In genomic region chr16:88811850-88812736, GRCh38 we compare ENCODE assay signal across 8 cellular contexts. TPM values are rescaled to one million over a fixed set of nuclear protein-coding genes. Genes with fewer than 3 reads are reported as not detected.
DNase-seq lines count a peak whose midpoint lies in the region; ATAC-seq and TF ChIP-seq lines count a peak whose summit lies in the region.

A gene with protein sequence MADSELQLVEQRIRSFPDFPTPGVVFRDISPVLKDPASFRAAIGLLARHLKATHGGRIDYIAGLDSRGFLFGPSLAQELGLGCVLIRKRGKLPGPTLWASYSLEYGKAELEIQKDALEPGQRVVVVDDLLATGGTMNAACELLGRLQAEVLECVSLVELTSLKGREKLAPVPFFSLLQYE (minus strand): TSS chr16:88811928. CDS start chr16:88811899, 29 bp downstream.

- POLR2A ChIA-PET in GM10248 (lab: Yijun Ruan, JAX) = interaction anchor here (0.5 to 1.3 kb wide), 3 partner anchors 43 to 380 kb away, joined by 3 to 5 read pairs (median 3); no protein-coding TSS in a partner anchor

- DNase-seq in GM10248 (ENCODE audit: extremely low spot score) (peak; percentile 98), NCI-H1048 (lab: John Stamatoyannopoulos, UW) (peak; percentile 43), glomerular endothelial cell (ENCODE audit: extremely low read depth, low read depth, low spot score) (peak; percentile 14), omental fat pad (ENCODE audit: low spot score) (peak; percentile 66)

- peak within 1 kb of the TSS; percentile 73 for H3K27ac ChIP-seq in temporal lobe (ENCODE audit: low read depth, low read length)

- no peaks in the 10 kb centered on the region for H3K9me3 Mint-ChIP-seq in activated naive CD4-positive, alpha-beta T cell treated with anti-CD3 and anti-CD28 coated beads, Interleukin-2, amount 50 U/mL, for 24 hours

- no peaks in the 10 kb centered on the region for H3K36me3 Mint-ChIP-seq in activated naive CD4-positive, alpha-beta T cell treated with anti-CD3 and anti-CD28 coated beads, Interleukin-2, amount 50 U/mL, for 24 hours

- CTCF ChIA-PET in GM10248 (lab: Yijun Ruan, JAX) = interaction anchor here (0.9 to 6.7 kb wide), 8 partner anchors 9 to 355 kb away, joined by 3 to 37 read pairs (median 10); partner anchors contain the start of genes GALNS and TRAPPC2L

- H3K4me3 Mint-ChIP-seq in activated naive CD4-positive, alpha-beta T cell treated with anti-CD3 and anti-CD28 coated beads, Interleukin-2, amount 50 U/mL, for 24 hours = peak within 1 kb of the TSS; percentile 96

- TF ChIP-seq CTCF in GM10248 (IDR thresholded peaks at IDR 0.05; ENCODE audit: control extremely low read depth, extremely low read depth, low read depth, missing control alignments) (peak; percentile 57), omental fat pad (IDR thresholded peaks at IDR 0.05) (no peak)

- peaks cover 16% of the 10 kb centered on the region for H3K4me1 Mint-ChIP-seq in activated naive CD4-positive, alpha-beta T cell treated with anti-CD3 and anti-CD28 coated beads, Interleukin-2, amount 50 U/mL, for 24 hours

- peak; percentile 64 for ATAC-seq in HG02588 (IDR thresholded peaks at IDR 0.05; ENCODE audit: unreplicated experiment)
- peak; percentile 78 for ATAC-seq in SK-N-SH treated with all-trans-retinoic acid at 6 μM for 48 hours
- ATAC-seq in omental fat pad (ENCODE audit: low FRiP score) = peak; percentile 89

- peak within 1 kb of the TSS; percentile 97 for H3K27ac Mint-ChIP-seq in activated naive CD4-positive, alpha-beta T cell treated with anti-CD3 and anti-CD28 coated beads, Interleukin-2, amount 50 U/mL, for 24 hours

- H3K27me3 Mint-ChIP-seq in activated naive CD4-positive, alpha-beta T cell treated with anti-CD3 and anti-CD28 coated beads, Interleukin-2, amount 50 U/mL, for 24 hours = no peaks in the 10 kb centered on the region

TF ChIP-seq in SK-N-SH treated with all-trans-retinoic acid at 6 μM for 48 hours, 23 proteins besides CTCF, POLR2A, EP300 and RAD21:
- TF ChIP-seq PPARA (CRISPR knock-in tag; IDR thresholded peaks at IDR 0.05; ENCODE audit: borderline replicate concordance) = no peak
- TF ChIP-seq, protein P1, sequence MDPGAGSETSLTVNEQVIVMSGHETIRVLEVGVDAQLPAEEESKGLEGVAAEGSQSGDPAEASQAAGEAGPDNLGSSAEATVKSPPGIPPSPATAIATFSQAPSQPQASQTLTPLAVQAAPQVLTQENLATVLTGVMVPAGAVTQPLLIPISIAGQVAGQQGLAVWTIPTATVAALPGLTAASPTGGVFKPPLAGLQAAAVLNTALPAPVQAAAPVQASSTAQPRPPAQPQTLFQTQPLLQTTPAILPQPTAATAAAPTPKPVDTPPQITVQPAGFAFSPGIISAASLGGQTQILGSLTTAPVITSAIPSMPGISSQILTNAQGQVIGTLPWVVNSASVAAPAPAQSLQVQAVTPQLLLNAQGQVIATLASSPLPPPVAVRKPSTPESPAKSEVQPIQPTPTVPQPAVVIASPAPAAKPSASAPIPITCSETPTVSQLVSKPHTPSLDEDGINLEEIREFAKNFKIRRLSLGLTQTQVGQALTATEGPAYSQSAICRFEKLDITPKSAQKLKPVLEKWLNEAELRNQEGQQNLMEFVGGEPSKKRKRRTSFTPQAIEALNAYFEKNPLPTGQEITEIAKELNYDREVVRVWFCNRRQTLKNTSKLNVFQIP (CRISPR knock-in tag; IDR thresholded peaks at IDR 0.05; ENCODE audit: borderline replicate concordance, low read depth) = no peak
TF ChIP-seq in SK-N-SH treated with all-trans-retinoic acid at 6 μM for 48 hours: peak in this region for 0.

RNA-seq across cellular contexts. Expression of the gene that starts here (rescaled TPM):
- total RNA-seq in glomerular endothelial cell (189 and 288 TPM in 2 replicates), omental fat pad (100 to 1,000 TPM in 3 of 4 donors, 10 to 100 TPM in 1; 94.4 to 127 (median 115) TPM), temporal lobe (12.3 TPM)

Comparison
In these comparisons a context has a peak if more than half of its experiments do, and no peak if none do; other contexts are left out.
1. Peak in every context shown above with its lines: DNase-seq, ATAC-seq and H3K27ac ChIP-seq.
2. DNase-seq: peak in every context shown above with its lines; median percentile 98 in GM10248; 66 in omental fat pad; 43 in NCI-H1048; 14 in glomerular endothelial cell.